26 cellular contexts compared by ENCODE assay signal in genomic region chr10:36331121-36331520, GRCh38.
"Had no signal": no experiment of that assay in that cellular context is flagged by ENCODE, and none has a peak within 500 bp of the region (broad histone marks: within the 10 kb centered on the region; RNA-seq: fewer than 3 reads in every experiment).

No MANE protein-coding gene starts in this region.

- H3K36me3 ChIP-seq: neural progenitor cell, ovary, right lobe of liver, sigmoid colon, suprapubic skin, tibial artery, transverse colon, upper lobe of right lung, uterus had no signal

- H3K4me3 ChIP-seq: neural progenitor cell, ovary, psoas muscle, right lobe of liver, sigmoid colon, suprapubic skin, testis, tibial artery, transverse colon, upper lobe of right lung, uterus had no signal

- H3K9me3 ChIP-seq: ovary, psoas muscle, right lobe of liver, sigmoid colon, suprapubic skin, testis, tibial artery, transverse colon, upper lobe of right lung, uterus had no signal

- H3K9ac ChIP-seq: neural progenitor cell, parathyroid adenoma had no signal

- H3K4me1 ChIP-seq: neural progenitor cell, parathyroid adenoma, psoas muscle, right lobe of liver, suprapubic skin, testis, transverse colon, upper lobe of right lung, uterus had no signal

- H3K27me3 ChIP-seq: neural progenitor cell, ovary, right lobe of liver, sigmoid colon, suprapubic skin, testis, tibial artery, transverse colon, upper lobe of right lung, uterus had no signal

- DNase-seq: natural killer cell; occipital lobe; ovary; posterior cingulate gyrus; psoas muscle; right cardiac atrium; right lobe of liver; sigmoid colon; small intestine; stimulated activated CD4-positive, alpha-beta T cell treated with anti-CD3 and anti-CD28 coated beads, Interleukin-1b, Interleukin-23, amount 100 ng/mL, for 48 hours; stimulated activated CD4-positive, alpha-beta T cell treated with anti-CD3 and anti-CD28 coated beads, Interleukin-4, amount 100 ng/mL, for 1 hour; stimulated activated CD4-positive, alpha-beta T cell treated with anti-CD3 and anti-CD28 coated beads, Interleukin-4, amount 100 ng/mL, for 4 hours; stimulated activated CD8-positive, alpha-beta memory T cell treated with anti-CD3 and anti-CD28 coated beads, Interleukin-4, amount 100 ng/mL, for 48 hours; stimulated activated naive CD4-positive, alpha-beta T cell; stimulated activated naive CD8-positive, alpha-beta T cell treated with anti-CD3 and anti-CD28 coated beads, Interleukin-15, amount 100 ng/mL, for 72 hours; stimulated activated naive CD8-positive, alpha-beta T cell treated with anti-CD3 and anti-CD28 coated beads, Interleukin-15, Interleukin-2, amounts not matched to agents 100 U/mL and 50 U/mL, for 24 hours; substantia nigra; testis; tibial artery; transverse colon; upper lobe of right lung; uterus had no signal

- H3K79me2 ChIP-seq: parathyroid adenoma had no signal

- H3K27ac ChIP-seq: neural progenitor cell, ovary, parathyroid adenoma, psoas muscle, right lobe of liver, sigmoid colon, suprapubic skin, testis, tibial artery, transverse colon, upper lobe of right lung, uterus had no signal

- H2AFZ ChIP-seq: neural progenitor cell, parathyroid adenoma had no signal

- ATAC-seq: natural killer cell; psoas muscle; right cardiac atrium; right lobe of liver; stimulated activated memory B cell treated with anti-CD40 and anti-IgM and Interleukin-4, amounts not matched to agents 10 μg/mL and 1 μg/mL and 100 μg/mL, for 72 hours; stimulated activated naive CD8-positive, alpha-beta T cell treated with anti-CD3 and anti-CD28 coated beads, Interleukin-15, amount 100 ng/mL, for 72 hours; stimulated activated naive CD8-positive, alpha-beta T cell treated with anti-CD3 and anti-CD28 coated beads, Interleukin-15, Interleukin-2, amounts not matched to agents 100 U/mL and 50 U/mL, for 24 hours; upper lobe of right lung had no signal

- H3K4me2 ChIP-seq: neural progenitor cell had no signal

- FAIRE-seq: small intestine had no signal
